Comparison of ENCODE assay signal across 24 cellular contexts in genomic region chr7:97133166-97133565, GRCh38.
"Had no signal": no experiment of that assay in that cellular context is flagged by ENCODE, and none has a peak within 500 bp of the region (broad histone marks: within the 10 kb centered on the region; RNA-seq: fewer than 3 reads in every experiment).

No MANE protein-coding gene starts in this region.

- H3K27me3 Mint-ChIP-seq: activated CD4-positive, alpha-beta memory T cell treated with anti-CD3 and anti-CD28 coated beads, Interleukin-2, amount 10 ng/mL, durations not matched to agents 7 days and 5 days; activated CD4-positive, alpha-beta T cell treated with anti-CD3 and anti-CD28 coated beads, Interleukin-2, amount 10 ng/mL, durations not matched to agents 7 days and 5 days; activated T-helper 17 cell treated with anti-CD3 and anti-CD28 coated beads, Interleukin-2, amount 50 U/mL, for 72 hours; effector memory CD8-positive, alpha-beta T cell; natural killer cell treated with Interleukin-12 subunit alpha and Interleukin-12 subunit beta and Interleukin-15 and Interleukin-18, amount 100 ng/mL, for 72 hours had no signal

- H3K9me3 ChIP-seq: heart left ventricle, neutrophil, tibial nerve had no signal

- H3K4me3 Mint-ChIP-seq: activated CD4-positive, alpha-beta memory T cell treated with anti-CD3 and anti-CD28 coated beads, Interleukin-2, amount 10 ng/mL, durations not matched to agents 7 days and 5 days; activated CD4-positive, alpha-beta T cell treated with anti-CD3 and anti-CD28 coated beads, Interleukin-2, amount 10 ng/mL, durations not matched to agents 7 days and 5 days; activated T-cell treated with anti-CD3 and anti-CD28 coated beads, Interleukin-2, amount 50 U/mL, for 4 hours; activated T-helper 17 cell treated with anti-CD3 and anti-CD28 coated beads, Interleukin-2, amount 50 U/mL, for 72 hours; effector memory CD8-positive, alpha-beta T cell; natural killer cell treated with Interleukin-12 subunit alpha and Interleukin-12 subunit beta and Interleukin-15 and Interleukin-18, amount 100 ng/mL, for 72 hours; T-helper 1 cell treated with Interleukin-12 subunit alpha and Interleukin-12 subunit beta and Interleukin-4 antibody, amounts not matched to agents 30 μg/mL and 1 μg/mL, for 36 hours had no signal

- H3K27ac Mint-ChIP-seq: activated CD4-positive, alpha-beta memory T cell treated with anti-CD3 and anti-CD28 coated beads, Interleukin-2, amount 10 ng/mL, durations not matched to agents 7 days and 5 days; activated CD4-positive, alpha-beta T cell treated with anti-CD3 and anti-CD28 coated beads, Interleukin-2, amount 10 ng/mL, durations not matched to agents 7 days and 5 days; activated T-helper 17 cell treated with anti-CD3 and anti-CD28 coated beads, Interleukin-2, amount 50 U/mL, for 72 hours; effector memory CD8-positive, alpha-beta T cell; natural killer cell treated with Interleukin-12 subunit alpha and Interleukin-12 subunit beta and Interleukin-15 and Interleukin-18, amount 100 ng/mL, for 72 hours; T-helper 1 cell treated with Interleukin-12 subunit alpha and Interleukin-12 subunit beta and Interleukin-4 antibody, amounts not matched to agents 30 μg/mL and 1 μg/mL, for 36 hours had no signal

- H3K27me3 ChIP-seq: heart left ventricle, neutrophil, spleen, tibial nerve had no signal

- H3K4me3 ChIP-seq: heart left ventricle, spleen, tibial nerve had no signal

- FAIRE-seq: astrocyte, endothelial cell of umbilical vein had no signal

- H3K36me3 ChIP-seq: heart left ventricle, neutrophil, tibial nerve had no signal

- H3K4me1 ChIP-seq: spleen had no signal

- H3K27ac ChIP-seq: heart left ventricle, neutrophil, spleen had no signal

- H3K4me1 Mint-ChIP-seq: activated CD4-positive, alpha-beta memory T cell treated with anti-CD3 and anti-CD28 coated beads, Interleukin-2, amount 10 ng/mL, durations not matched to agents 7 days and 5 days had no signal

- H3K9me3 Mint-ChIP-seq: activated T-helper 17 cell treated with anti-CD3 and anti-CD28 coated beads, Interleukin-2, amount 50 U/mL, for 72 hours; effector memory CD8-positive, alpha-beta T cell; natural killer cell treated with Interleukin-12 subunit alpha and Interleukin-12 subunit beta and Interleukin-15 and Interleukin-18, amount 100 ng/mL, for 72 hours had no signal

- DNase-seq: activated CD4-positive, alpha-beta memory T cell treated with anti-CD3 and anti-CD28 coated beads, Interleukin-2, amount 10 ng/mL, durations not matched to agents 7 days and 5 days; activated CD4-positive, alpha-beta T cell treated with anti-CD3 and anti-CD28 coated beads for 1 hour; activated CD4-positive, alpha-beta T cell treated with anti-CD3 and anti-CD28 coated beads, Interleukin-2, amount 10 ng/mL, durations not matched to agents 7 days and 5 days; activated CD8-positive, alpha-beta memory T cell treated with anti-CD3 and anti-CD28 coated beads, Interleukin-2, amount 50 U/mL, for 48 hours; activated gamma-delta T cell treated with Interleukin-2 at 50 U/mL for 16 hours; activated naive CD4-positive, alpha-beta T cell treated with anti-CD3 and anti-CD28 coated beads, Interleukin-2, amount 50 U/mL, for 16 hours; activated T-cell treated with anti-CD3 and anti-CD28 coated beads, Interleukin-2, amount 50 U/mL, for 4 hours; amniotic stem cell; caudate nucleus; cortex of kidney; effector memory CD8-positive, alpha-beta T cell; foreskin fibroblast; heart left ventricle; hypothalamus; spleen; stimulated activated naive CD4-positive, alpha-beta T cell treated with Interleukin-2 at 50 U/mL for 16 hours; T1000 had no signal
